In the genomic region with DNA sequence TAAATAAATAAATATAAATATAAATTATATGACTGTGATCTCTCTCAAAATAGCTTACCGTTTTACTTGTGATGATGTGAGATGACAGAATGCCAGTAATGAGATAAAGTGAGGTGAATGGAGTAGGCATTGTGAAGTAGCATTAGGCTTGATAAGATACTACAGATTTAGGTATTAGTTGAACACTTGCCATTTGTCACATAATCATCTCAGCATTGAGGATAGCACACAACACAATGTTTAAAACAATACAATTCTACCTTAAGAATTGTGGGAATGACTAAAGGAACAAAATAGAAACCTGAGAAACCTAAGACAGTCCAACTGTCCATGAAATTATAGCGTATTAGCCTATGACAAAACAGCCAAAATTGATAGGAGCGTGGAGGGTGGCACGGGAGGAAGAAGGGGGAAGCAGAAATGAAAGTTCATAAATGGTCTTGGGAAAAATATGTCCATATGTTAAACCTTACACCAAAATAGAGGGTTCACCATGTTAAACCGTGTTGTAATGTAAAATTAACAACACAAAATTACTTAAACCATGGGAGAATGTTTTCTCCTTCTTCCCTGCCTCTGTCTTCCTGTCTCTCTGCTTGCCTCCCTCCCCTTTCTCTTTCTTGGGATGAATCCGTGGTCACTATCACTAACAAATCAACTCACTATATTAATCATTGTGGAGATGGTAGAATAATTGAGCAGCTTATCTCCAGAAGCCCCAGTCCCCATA, we compare ENCODE assay signal across 1 cellular context.
TF ChIP-seq lines count a peak whose summit lies in the region.

No MANE protein-coding gene starts in this region.

TF ChIP-seq in K562, 482 proteins besides CTCF, POLR2A, EP300 and RAD21 (continued from another document and continues in another):
- TF ChIP-seq, protein P1, sequence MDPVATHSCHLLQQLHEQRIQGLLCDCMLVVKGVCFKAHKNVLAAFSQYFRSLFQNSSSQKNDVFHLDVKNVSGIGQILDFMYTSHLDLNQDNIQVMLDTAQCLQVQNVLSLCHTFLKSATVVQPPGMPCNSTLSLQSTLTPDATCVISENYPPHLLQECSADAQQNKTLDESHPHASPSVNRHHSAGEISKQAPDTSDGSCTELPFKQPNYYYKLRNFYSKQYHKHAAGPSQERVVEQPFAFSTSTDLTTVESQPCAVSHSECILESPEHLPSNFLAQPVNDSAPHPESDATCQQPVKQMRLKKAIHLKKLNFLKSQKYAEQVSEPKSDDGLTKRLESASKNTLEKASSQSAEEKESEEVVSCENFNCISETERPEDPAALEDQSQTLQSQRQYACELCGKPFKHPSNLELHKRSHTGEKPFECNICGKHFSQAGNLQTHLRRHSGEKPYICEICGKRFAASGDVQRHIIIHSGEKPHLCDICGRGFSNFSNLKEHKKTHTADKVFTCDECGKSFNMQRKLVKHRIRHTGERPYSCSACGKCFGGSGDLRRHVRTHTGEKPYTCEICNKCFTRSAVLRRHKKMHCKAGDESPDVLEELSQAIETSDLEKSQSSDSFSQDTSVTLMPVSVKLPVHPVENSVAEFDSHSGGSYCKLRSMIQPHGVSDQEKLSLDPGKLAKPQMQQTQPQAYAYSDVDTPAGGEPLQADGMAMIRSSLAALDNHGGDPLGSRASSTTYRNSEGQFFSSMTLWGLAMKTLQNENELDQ (CRISPR knock-in tag; IDR thresholded peaks at IDR 0.05; ENCODE audit: borderline replicate concordance), result no peak
- TF ChIP-seq ILF3 (IDR thresholded peaks at IDR 0.05; ENCODE audit: borderline replicate concordance) (peak; percentile 44), ZNF766 (CRISPR knock-in tag; conservative IDR thresholded peaks at IDR 0.05) (no peak), BRD9 (IDR thresholded peaks at IDR 0.05; ENCODE audit: low read depth, partially characterized antibody) (peak; percentile 31), ZNF23 (CRISPR knock-in tag; IDR thresholded peaks at IDR 0.05) (no peak), PHB (CRISPR knock-in tag; IDR thresholded peaks at IDR 0.05) (no peak; the same call in 1 of the 2 replicates), SIN3A (IDR thresholded peaks at IDR 0.05; ENCODE audit: borderline replicate concordance in 2 of 2, control insufficient read depth in 1 of 2, low read depth in 2 of 2, low read length in 2 of 2) (peak in 1 of 2 experiments; percentile 9; a peak in 2 of 4 replicates), SMAD1 (IDR thresholded peaks at IDR 0.05; ENCODE audit: low read depth, low read length, partially characterized antibody) (no peak), NONO (IDR thresholded peaks at IDR 0.05; ENCODE audit: low read depth in 2 of 2, low read length in 1 of 2) (peak in 1 of 2 experiments; percentile 91; a peak in 2 of 4 replicates), ZNF436 (CRISPR knock-in tag; IDR thresholded peaks at IDR 0.05) (no peak), HDAC3 (IDR thresholded peaks at IDR 0.05; ENCODE audit: borderline replicate concordance, partially characterized antibody) (peak; percentile 8), ADNP (tag; IDR thresholded peaks at IDR 0.05) (no peak), SAFB2 (IDR thresholded peaks at IDR 0.05; ENCODE audit: borderline replicate concordance, low read depth, low read length, severe bottlenecking) (no peak), ETV5 (CRISPR knock-in tag; IDR thresholded peaks at IDR 0.05; ENCODE audit: low read depth) (no peak), NR2C2 (CRISPR knock-in tag; IDR thresholded peaks at IDR 0.05) (no peak), NR2C2 (tag; IDR thresholded peaks at IDR 0.05) (0 out of 2 replicates have a peak, but pooled peaks have one; percentile 30), RCOR1 (IDR thresholded peaks at IDR 0.05; ENCODE audit: borderline replicate concordance in 1 of 2, low read depth in 2 of 2, low read length in 2 of 2) (0 out of 4 replicates have a peak, but pooled peaks of 1 of the 2 experiments have one; percentile 3), CHD2 (IDR thresholded peaks at IDR 0.05; ENCODE audit: low read depth, low read length) (peak; percentile 44; the same call in 1 of the 2 replicates), ZNF668 (CRISPR knock-in tag; IDR thresholded peaks at IDR 0.05) (no peak), NR4A1 (CRISPR knock-in tag; IDR thresholded peaks at IDR 0.05) (no peak), NR4A1 (tag; IDR thresholded peaks at IDR 0.05) (no peak), CHCHD3 (CRISPR knock-in tag; IDR thresholded peaks at IDR 0.05) (peak; percentile 24; the same call in 1 of the 2 replicates), NCOR1 (IDR thresholded peaks at IDR 0.05) (peak; percentile 19; the same call in 1 of the 2 replicates)
- TF ChIP-seq, protein P2, sequence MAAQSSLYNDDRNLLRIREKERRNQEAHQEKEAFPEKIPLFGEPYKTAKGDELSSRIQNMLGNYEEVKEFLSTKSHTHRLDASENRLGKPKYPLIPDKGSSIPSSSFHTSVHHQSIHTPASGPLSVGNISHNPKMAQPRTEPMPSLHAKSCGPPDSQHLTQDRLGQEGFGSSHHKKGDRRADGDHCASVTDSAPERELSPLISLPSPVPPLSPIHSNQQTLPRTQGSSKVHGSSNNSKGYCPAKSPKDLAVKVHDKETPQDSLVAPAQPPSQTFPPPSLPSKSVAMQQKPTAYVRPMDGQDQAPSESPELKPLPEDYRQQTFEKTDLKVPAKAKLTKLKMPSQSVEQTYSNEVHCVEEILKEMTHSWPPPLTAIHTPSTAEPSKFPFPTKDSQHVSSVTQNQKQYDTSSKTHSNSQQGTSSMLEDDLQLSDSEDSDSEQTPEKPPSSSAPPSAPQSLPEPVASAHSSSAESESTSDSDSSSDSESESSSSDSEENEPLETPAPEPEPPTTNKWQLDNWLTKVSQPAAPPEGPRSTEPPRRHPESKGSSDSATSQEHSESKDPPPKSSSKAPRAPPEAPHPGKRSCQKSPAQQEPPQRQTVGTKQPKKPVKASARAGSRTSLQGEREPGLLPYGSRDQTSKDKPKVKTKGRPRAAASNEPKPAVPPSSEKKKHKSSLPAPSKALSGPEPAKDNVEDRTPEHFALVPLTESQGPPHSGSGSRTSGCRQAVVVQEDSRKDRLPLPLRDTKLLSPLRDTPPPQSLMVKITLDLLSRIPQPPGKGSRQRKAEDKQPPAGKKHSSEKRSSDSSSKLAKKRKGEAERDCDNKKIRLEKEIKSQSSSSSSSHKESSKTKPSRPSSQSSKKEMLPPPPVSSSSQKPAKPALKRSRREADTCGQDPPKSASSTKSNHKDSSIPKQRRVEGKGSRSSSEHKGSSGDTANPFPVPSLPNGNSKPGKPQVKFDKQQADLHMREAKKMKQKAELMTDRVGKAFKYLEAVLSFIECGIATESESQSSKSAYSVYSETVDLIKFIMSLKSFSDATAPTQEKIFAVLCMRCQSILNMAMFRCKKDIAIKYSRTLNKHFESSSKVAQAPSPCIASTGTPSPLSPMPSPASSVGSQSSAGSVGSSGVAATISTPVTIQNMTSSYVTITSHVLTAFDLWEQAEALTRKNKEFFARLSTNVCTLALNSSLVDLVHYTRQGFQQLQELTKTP (IDR thresholded peaks at IDR 0.05; ENCODE audit: low read depth in 1 of 2, partially characterized antibody in 2 of 2), result peak; percentile 18 to 51
- TF ChIP-seq, protein P3, sequence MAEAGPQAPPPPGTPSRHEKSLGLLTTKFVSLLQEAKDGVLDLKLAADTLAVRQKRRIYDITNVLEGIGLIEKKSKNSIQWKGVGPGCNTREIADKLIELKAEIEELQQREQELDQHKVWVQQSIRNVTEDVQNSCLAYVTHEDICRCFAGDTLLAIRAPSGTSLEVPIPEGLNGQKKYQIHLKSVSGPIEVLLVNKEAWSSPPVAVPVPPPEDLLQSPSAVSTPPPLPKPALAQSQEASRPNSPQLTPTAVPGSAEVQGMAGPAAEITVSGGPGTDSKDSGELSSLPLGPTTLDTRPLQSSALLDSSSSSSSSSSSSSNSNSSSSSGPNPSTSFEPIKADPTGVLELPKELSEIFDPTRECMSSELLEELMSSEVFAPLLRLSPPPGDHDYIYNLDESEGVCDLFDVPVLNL (CRISPR knock-in tag; IDR thresholded peaks at IDR 0.05; ENCODE audit: low read depth), result no peak
- TF ChIP-seq, protein P4, sequence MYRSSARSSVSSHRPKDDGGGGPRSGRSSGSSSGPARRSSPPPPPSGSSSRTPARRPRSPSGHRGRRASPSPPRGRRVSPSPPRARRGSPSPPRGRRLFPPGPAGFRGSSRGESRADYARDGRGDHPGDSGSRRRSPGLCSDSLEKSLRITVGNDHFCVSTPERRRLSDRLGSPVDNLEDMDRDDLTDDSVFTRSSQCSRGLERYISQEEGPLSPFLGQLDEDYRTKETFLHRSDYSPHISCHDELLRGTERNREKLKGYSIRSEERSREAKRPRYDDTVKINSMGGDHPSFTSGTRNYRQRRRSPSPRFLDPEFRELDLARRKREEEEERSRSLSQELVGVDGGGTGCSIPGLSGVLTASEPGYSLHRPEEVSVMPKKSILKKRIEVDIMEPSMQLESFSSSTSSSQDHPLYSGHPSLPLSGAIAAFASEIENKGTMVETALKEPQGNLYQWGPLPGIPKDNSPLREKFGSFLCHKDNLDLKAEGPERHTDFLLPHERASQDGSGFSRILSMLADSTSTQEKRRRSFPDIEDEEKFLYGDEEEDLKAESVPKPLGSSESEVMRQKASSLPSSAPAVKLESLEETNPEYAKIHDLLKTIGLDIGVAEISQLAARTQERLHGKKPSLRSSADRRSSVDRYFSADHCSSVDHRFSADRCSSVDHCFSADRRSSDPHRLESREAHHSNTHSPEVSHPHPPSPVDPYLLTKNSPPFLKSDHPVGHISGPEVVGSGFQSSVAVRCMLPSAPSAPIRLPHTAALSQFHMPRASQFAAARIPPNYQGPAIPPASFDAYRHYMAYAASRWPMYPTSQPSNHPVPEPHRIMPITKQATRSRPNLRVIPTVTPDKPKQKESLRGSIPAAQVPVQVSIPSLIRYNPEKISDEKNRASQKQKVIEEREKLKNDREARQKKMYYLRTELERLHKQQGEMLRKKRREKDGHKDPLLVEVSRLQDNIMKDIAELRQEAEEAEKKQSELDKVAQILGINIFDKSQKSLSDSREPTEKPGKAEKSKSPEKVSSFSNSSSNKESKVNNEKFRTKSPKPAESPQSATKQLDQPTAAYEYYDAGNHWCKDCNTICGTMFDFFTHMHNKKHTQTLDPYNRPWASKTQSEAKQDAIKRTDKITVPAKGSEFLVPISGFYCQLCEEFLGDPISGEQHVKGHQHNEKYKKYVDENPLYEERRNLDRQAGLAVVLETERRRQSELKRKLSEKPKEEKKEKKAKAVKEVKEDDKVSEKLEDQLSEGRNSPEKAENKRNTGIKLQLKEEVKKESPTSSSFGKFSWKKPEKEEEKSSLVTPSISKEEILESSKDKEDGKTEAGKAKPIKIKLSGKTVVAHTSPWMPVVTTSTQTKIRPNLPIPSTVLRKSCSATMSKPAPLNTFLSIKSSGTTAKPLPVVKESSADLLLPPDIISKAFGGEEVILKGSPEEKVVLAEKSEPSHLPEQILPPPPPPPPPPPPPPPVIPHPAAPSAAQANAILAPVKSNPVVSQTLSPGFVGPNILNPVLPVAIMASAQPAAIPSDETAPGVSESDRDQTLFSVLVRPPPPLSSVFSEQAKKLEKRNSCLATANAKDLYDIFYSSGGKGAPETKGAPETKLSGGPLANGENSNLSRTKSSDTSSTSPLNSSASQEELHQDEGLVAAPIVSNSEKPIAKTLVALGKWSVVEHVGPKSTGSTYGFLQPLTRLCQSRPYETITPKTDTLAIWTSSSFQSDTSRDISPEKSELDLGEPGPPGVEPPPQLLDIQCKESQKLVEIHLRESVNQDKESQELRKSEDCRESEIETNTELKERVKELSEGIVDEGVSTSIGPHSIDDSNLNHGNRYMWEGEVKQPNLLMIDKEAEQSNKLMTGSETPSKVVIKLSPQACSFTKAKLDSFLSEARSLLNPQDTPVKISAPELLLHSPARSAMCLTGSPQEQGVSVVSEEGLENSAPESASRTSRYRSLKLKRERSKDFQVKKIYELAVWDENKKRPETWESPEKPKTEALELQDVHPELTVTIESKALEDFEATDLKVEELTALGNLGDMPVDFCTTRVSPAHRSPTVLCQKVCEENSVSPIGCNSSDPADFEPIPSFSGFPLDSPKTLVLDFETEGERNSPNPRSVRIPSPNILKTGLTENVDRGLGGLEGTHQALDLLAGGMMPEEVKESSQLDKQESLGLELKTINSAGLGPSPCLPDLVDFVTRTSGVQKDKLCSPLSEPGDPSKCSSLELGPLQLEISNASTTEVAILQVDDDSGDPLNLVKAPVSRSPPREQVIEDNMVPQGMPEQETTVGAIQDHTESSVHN (IDR thresholded peaks at IDR 0.05; ENCODE audit: borderline replicate concordance in 1 of 2, low read depth in 1 of 2), result no peak
- TF ChIP-seq, protein P5, sequence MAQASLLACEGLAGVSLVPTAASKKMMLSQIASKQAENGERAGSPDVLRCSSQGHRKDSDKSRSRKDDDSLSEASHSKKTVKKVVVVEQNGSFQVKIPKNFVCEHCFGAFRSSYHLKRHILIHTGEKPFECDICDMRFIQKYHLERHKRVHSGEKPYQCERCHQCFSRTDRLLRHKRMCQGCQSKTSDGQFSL (CRISPR knock-in tag; IDR thresholded peaks at IDR 0.05), result no peak
- TF ChIP-seq, protein P5 (tag; IDR thresholded peaks at IDR 0.05), result no peak
- TF ChIP-seq, protein P6, sequence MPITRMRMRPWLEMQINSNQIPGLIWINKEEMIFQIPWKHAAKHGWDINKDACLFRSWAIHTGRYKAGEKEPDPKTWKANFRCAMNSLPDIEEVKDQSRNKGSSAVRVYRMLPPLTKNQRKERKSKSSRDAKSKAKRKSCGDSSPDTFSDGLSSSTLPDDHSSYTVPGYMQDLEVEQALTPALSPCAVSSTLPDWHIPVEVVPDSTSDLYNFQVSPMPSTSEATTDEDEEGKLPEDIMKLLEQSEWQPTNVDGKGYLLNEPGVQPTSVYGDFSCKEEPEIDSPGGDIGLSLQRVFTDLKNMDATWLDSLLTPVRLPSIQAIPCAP (CRISPR knock-in tag; IDR thresholded peaks at IDR 0.05; ENCODE audit: borderline replicate concordance), result no peak
- TF ChIP-seq, protein P7, sequence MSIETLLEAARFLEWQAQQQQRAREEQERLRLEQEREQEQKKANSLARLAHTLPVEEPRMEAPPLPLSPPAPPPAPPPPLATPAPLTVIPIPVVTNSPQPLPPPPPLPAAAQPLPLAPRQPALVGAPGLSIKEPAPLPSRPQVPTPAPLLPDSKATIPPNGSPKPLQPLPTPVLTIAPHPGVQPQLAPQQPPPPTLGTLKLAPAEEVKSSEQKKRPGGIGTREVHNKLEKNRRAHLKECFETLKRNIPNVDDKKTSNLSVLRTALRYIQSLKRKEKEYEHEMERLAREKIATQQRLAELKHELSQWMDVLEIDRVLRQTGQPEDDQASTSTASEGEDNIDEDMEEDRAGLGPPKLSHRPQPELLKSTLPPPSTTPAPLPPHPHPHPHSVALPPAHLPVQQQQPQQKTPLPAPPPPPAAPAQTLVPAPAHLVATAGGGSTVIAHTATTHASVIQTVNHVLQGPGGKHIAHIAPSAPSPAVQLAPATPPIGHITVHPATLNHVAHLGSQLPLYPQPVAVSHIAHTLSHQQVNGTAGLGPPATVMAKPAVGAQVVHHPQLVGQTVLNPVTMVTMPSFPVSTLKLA (conservative IDR thresholded peaks at IDR 0.05), result no peak; a peak in 1 of 4 replicates
- TF ChIP-seq, protein P8, sequence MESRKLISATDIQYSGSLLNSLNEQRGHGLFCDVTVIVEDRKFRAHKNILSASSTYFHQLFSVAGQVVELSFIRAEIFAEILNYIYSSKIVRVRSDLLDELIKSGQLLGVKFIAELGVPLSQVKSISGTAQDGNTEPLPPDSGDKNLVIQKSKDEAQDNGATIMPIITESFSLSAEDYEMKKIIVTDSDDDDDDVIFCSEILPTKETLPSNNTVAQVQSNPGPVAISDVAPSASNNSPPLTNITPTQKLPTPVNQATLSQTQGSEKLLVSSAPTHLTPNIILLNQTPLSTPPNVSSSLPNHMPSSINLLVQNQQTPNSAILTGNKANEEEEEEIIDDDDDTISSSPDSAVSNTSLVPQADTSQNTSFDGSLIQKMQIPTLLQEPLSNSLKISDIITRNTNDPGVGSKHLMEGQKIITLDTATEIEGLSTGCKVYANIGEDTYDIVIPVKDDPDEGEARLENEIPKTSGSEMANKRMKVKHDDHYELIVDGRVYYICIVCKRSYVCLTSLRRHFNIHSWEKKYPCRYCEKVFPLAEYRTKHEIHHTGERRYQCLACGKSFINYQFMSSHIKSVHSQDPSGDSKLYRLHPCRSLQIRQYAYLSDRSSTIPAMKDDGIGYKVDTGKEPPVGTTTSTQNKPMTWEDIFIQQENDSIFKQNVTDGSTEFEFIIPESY (CRISPR knock-in tag; IDR thresholded peaks at IDR 0.05), result no peak
